8 cellular contexts compared by ENCODE assay signal in genomic region chr15:69557340-69558137, GRCh38.
A peak's percentile ranks its signal among the peaks of the same experiment; 100 is the strongest.
DNase-seq lines count a peak whose midpoint lies in the region; ATAC-seq and TF ChIP-seq lines count a peak whose summit lies in the region.

No MANE protein-coding gene starts in this region.

- H3K27ac Mint-ChIP-seq in endodermal cell (peak overlapping the region; percentile 49), progenitor cell of endocrine pancreas (peak overlapping the region; percentile 22)

- no peak overlapping the region for H3K27ac ChIP-seq in endodermal cell (ENCODE audit: low read depth, low read length)

- H3K4me1 ChIP-seq in endodermal cell (ENCODE audit: control insufficient read depth, insufficient read depth, low read length): peaks cover 19% of the 10 kb centered on the region

- TF ChIP-seq CTCF in endodermal cell (conservative IDR thresholded peaks at IDR 0.05): no peak
- TF ChIP-seq CTCF in progenitor cell of endocrine pancreas (IDR thresholded peaks at IDR 0.05; ENCODE audit: unreplicated experiment): no peak
- TF ChIP-seq CTCF in GM10266 (IDR thresholded peaks at IDR 0.05; ENCODE audit: control insufficient read depth, insufficient read depth, low read depth, missing control alignments): no peak

- ATAC-seq in HG03521 (IDR thresholded peaks at IDR 0.05; ENCODE audit: unreplicated experiment) (no peak), HG03196 (IDR thresholded peaks at IDR 0.05; ENCODE audit: unreplicated experiment) (no peak), GM21717 (IDR thresholded peaks at IDR 0.05; ENCODE audit: unreplicated experiment) (no peak)

- H3K4me3 ChIP-seq in endodermal cell (ENCODE audit: low read length): no peak overlapping the region

- H3K36me3 ChIP-seq in endodermal cell (ENCODE audit: control insufficient read depth, insufficient read depth, low read length): no peaks in the 10 kb centered on the region

- H3K4me1 Mint-ChIP-seq in endodermal cell (peaks cover 51% of the 10 kb centered on the region), progenitor cell of endocrine pancreas (ENCODE audit: low read depth) (peaks cover 87% of the 10 kb centered on the region)

- H3K9me3 Mint-ChIP-seq in endodermal cell (peaks cover 5% of the 10 kb centered on the region), progenitor cell of endocrine pancreas (ENCODE audit: low read depth) (no peaks in the 10 kb centered on the region)

- H3K9me3 ChIP-seq in endodermal cell (ENCODE audit: control insufficient read depth, low read length): peaks cover 3% of the 10 kb centered on the region

- DNase-seq in EL: peak; percentile 97
- DNase-seq in NCI-H446 treated with DMSO at 0.1 percent for 48 hours (lab: John Stamatoyannopoulos, UW): peak; percentile 47
- DNase-seq in endodermal cell: no peak
- no peak for DNase-seq in progenitor cell of endocrine pancreas (ENCODE audit: low spot score, unreplicated experiment)
- DNase-seq in GM10266 (ENCODE audit: extremely low spot score): no peak

- H3K27me3 Mint-ChIP-seq in endodermal cell (ENCODE audit: insufficient read depth) (peaks cover 84% of the 10 kb centered on the region), progenitor cell of endocrine pancreas (peaks cover 23% of the 10 kb centered on the region)

- H3K27me3 ChIP-seq in endodermal cell (ENCODE audit: control insufficient read depth, insufficient read depth, low read length, poor library complexity, severe bottlenecking): peaks cover 81% of the 10 kb centered on the region

- H3K36me3 Mint-ChIP-seq in endodermal cell (ENCODE audit: low read depth) (no peaks in the 10 kb centered on the region), progenitor cell of endocrine pancreas (ENCODE audit: insufficient read depth) (no peaks in the 10 kb centered on the region)

- 50 to 67% methylated on average over 2 to 6 of the region's 6 CpGs for WGBS in endodermal cell (ENCODE audit: insufficient coverage in 1 of 2, insufficient read length in 1 of 2), 2 experiments

- H3K9ac ChIP-seq in endodermal cell (ENCODE audit: extremely low read depth, low read length, poor library complexity, severe bottlenecking): no peak overlapping the region

- H3K4me3 Mint-ChIP-seq in endodermal cell (no peak overlapping the region), progenitor cell of endocrine pancreas (ENCODE audit: low read depth) (no peak overlapping the region)

Comparison
In these comparisons a context has a peak if more than half of its experiments do, and no peak if none do; other contexts are left out.
1. DNase-seq: peak in EL (single experiment) and NCI-H446 treated with DMSO at 0.1 percent for 48 hours (single experiment); none in endodermal cell (single experiment), progenitor cell of endocrine pancreas (single experiment) and GM10266 (single experiment).